8 cellular contexts compared by ENCODE assay signal in genomic region chr11:86740628-86741488, GRCh38. TPM values are rescaled to one million over a fixed set of nuclear protein-coding genes. Genes with fewer than 3 reads are reported as not detected.
DNase-seq lines count a peak whose midpoint lies in the region; ATAC-seq, FAIRE-seq and TF ChIP-seq lines count a peak whose summit lies in the region.

No MANE protein-coding gene starts in this region.

- no peaks in the 10 kb centered on the region for H3K36me3 ChIP-seq in colonic mucosa
- H3K36me3 ChIP-seq in HepG2 (replicated peaks in 1 of 2; ENCODE audit: control insufficient read depth in 1 of 2, insufficient read depth in 2 of 2, low read length in 2 of 2) = no peaks in the 10 kb centered on the region

- H3K4me3 ChIP-seq in colonic mucosa = no peak overlapping the region
- no peak overlapping the region for H3K4me3 ChIP-seq in HepG2 (replicated peaks in 1 of 3; ENCODE audit: insufficient read depth in 1 of 3, low read depth in 2 of 3, low read length in 3 of 3)

- in situ Hi-C loops in HepG2 (cut with HindIII; ENCODE audit: extremely low pct_ligation_motif_present, low pct_unique_long_range_greater_than_20kb) = no loop called here

- H3K27me3 ChIP-seq in colonic mucosa (no peaks in the 10 kb centered on the region), HepG2 (ENCODE audit: control insufficient read depth in 1 of 2, insufficient read depth in 2 of 2, low read length in 2 of 2) (peaks cover 2% of the 10 kb centered on the region in 2 experiments; a peak in 2 of 5 replicates)

- H3K27ac ChIP-seq in colonic mucosa (peak overlapping the region; percentile 56), HepG2 (ENCODE audit: extremely low read length, insufficient read depth, low read length) (peak overlapping the region; percentile 38), temporal lobe (ENCODE audit: low read depth, low read length) (peak overlapping the region; percentile 92)

- 40% methylated on average over 7 of the region's 7 CpGs for WGBS in HepG2 (ENCODE audit: low lambda C conversion rate)

- intact Hi-C loops in colonic mucosa (cut with DNase I) (no loop called here), HepG2 (cut with micrococcal nuclease; ENCODE audit: unreplicated experiment) (no loop called here)

- POLR2A ChIA-PET in HepG2 (lab: Yijun Ruan, JAX) = no interaction called here

- H4K20me1 ChIP-seq in HepG2 (ENCODE audit: insufficient read depth, low read length) = no peaks in the 10 kb centered on the region

- no peaks in the 10 kb centered on the region for H3K79me2 ChIP-seq in HepG2 (ENCODE audit: insufficient read depth, low read length)

- DNase-seq in NCI-H526 (lab: John Stamatoyannopoulos, UW) (peak; percentile 31 to 46), colonic mucosa (peak; percentile 31), HepG2 (ENCODE audit: low spot score) (peak; percentile 78)

- TF ChIP-seq CTCF in colonic mucosa (IDR thresholded peaks at IDR 0.05) (no peak), HepG2 (CRISPR knock-in tag; IDR thresholded peaks at IDR 0.05) (no peak)

- 0 out of 2 replicates have a peak overlapping the region, but pooled peaks have one; percentile 34 for H3K4me2 ChIP-seq in HepG2 (ENCODE audit: low read depth, low read length)

- no peak for TF ChIP-seq POLR2A in HepG2 (IDR thresholded peaks at IDR 0.05; ENCODE audit: insufficient read depth in 1 of 2, low read depth in 2 of 2, low read length in 2 of 2)

- CTCF ChIA-PET in HepG2 (lab: Yijun Ruan, JAX; ENCODE audit: low intra/inter-chr PET ratio, low total read pairs) = no interaction called here

- H3K9me3 ChIP-seq in colonic mucosa = no peaks in the 10 kb centered on the region
- H3K9me3 ChIP-seq in HepG2 (ENCODE audit: low read length) = no peaks in the 10 kb centered on the region

- no TSS peak for BruUV-seq in HepG2 (replicated peaks; lab: Mats Ljungman, UMichigan)

- TF ChIP-seq EP300 in HepG2 (IDR thresholded peaks at IDR 0.05; ENCODE audit: low read depth in 2 of 2, low read length in 2 of 2) (0 out of 4 replicates have a peak, but pooled peaks of 1 of the 2 experiments have one; percentile 32), HepG2 (CRISPR knock-in tag; IDR thresholded peaks at IDR 0.05; ENCODE audit: borderline replicate concordance) (no peak)

- peak; percentile 70 for FAIRE-seq in G401.6 (lab: Jason Lieb, UNC)
- peak; percentile 26 for FAIRE-seq in HepG2 (lab: Jason Lieb, UNC)

- ATAC-seq in HepG2 (peak; percentile 59), HG03196 (IDR thresholded peaks at IDR 0.05; ENCODE audit: unreplicated experiment) (no peak), HG03439 (IDR thresholded peaks at IDR 0.05; ENCODE audit: unreplicated experiment) (no peak), HG02678 (IDR thresholded peaks at IDR 0.05; ENCODE audit: unreplicated experiment) (no peak)

- TF ChIP-seq RAD21 in HepG2 (CRISPR knock-in tag; IDR thresholded peaks at IDR 0.05) = no peak

- H3K4me1 ChIP-seq in colonic mucosa (no peaks in the 10 kb centered on the region), HepG2 (ENCODE audit: insufficient read depth, low read length) (peaks cover 51% of the 10 kb centered on the region)

- no peak overlapping the region for H2AFZ ChIP-seq in HepG2 (ENCODE audit: low read length)

- H3K9ac ChIP-seq in colonic mucosa (ENCODE audit: low read depth in 2 of 2, low read length in 2 of 2) (no peak overlapping the region), HepG2 (ENCODE audit: insufficient read depth, low read depth, low read length) (no peak overlapping the region)

TF ChIP-seq in HepG2, 621 proteins besides CTCF, POLR2A, EP300 and RAD21 (continues in another document):
- TF ChIP-seq ATF2 (CRISPR knock-in tag; IDR thresholded peaks at IDR 0.05) (no peak), ZNF503 (CRISPR knock-in tag; IDR thresholded peaks at IDR 0.05) (no peak), ZNF670 (CRISPR knock-in tag; IDR thresholded peaks at IDR 0.05; ENCODE audit: borderline replicate concordance) (no peak), ZFP1 (CRISPR knock-in tag; IDR thresholded peaks at IDR 0.05) (no peak), MAFK (conservative IDR thresholded peaks at IDR 0.05 in 1 of 2, IDR thresholded peaks at IDR 0.05 in 1 of 2; ENCODE audit: low read length in 2 of 2) (peak; percentile 62 to 80), KDM4B (CRISPR knock-in tag; IDR thresholded peaks at IDR 0.05) (no peak), ZBTB38 (CRISPR knock-in tag; IDR thresholded peaks at IDR 0.05) (no peak), ZNF468 (CRISPR knock-in tag; IDR thresholded peaks at IDR 0.05) (no peak), ZBED4 (CRISPR knock-in tag; IDR thresholded peaks at IDR 0.05; ENCODE audit: borderline replicate concordance) (no peak)

RNA-seq across cellular contexts. Expression of gene PRSS23, which starts 59.5 kb away (rescaled TPM):
- total RNA-seq in colonic mucosa = 10 to 100 TPM; 45.5 to 46.4 TPM
- total RNA-seq in HepG2 (2016; rRNA removed; fragmentation: Illumina TruSeq; extraction: Trizol) = 0.20 and 0.28 TPM in 2 replicates
- 0.51 TPM in 1 of 2 replicates, not detected in the other for total RNA-seq in HepG2 (2016; cell fraction: cytosol; rRNA removed; fragmentation: Illumina TruSeq; extraction: Trizol; ENCODE audit: low read depth)
- 0.17 and 0.18 TPM in 2 replicates for total RNA-seq in HepG2 (2016; cell fraction: insoluble cytoplasmic fraction; rRNA removed; fragmentation: Illumina TruSeq; extraction: Trizol)
- total RNA-seq in HepG2 (2016; cell fraction: membrane; rRNA removed; fragmentation: Illumina TruSeq; extraction: Trizol) = 0.06 and 0.10 TPM in 2 replicates
- 0.25 TPM in 1 of 2 replicates, not detected in the other for total RNA-seq in HepG2 (2016; cell fraction: nucleus; rRNA removed; fragmentation: Illumina TruSeq; extraction: Trizol)
- polyA plus RNA-seq in HepG2 (2011; rRNA removed) = 0.21 and 0.30 TPM in 2 replicates
- polyA plus RNA-seq in HepG2 (2011; cell fraction: cytosol; rRNA removed) = 0.13 and 0.24 TPM in 2 replicates
- polyA plus RNA-seq in HepG2 (2011; cell fraction: nucleus; rRNA removed) = not detected in 2 replicates
- polyA plus RNA-seq in HepG2 (2012) = 0.51 and 0.57 TPM in 2 replicates
- 0.05 TPM in 1 of 2 replicates, not detected in the other for polyA plus RNA-seq in HepG2 (2016; cell fraction: cytosol; fragmentation: Illumina TruSeq; extraction: Trizol; ENCODE audit: low read depth)
- 0.11 TPM in 1 of 2 replicates, not detected in the other for polyA plus RNA-seq in HepG2 (2016; cell fraction: insoluble cytoplasmic fraction; fragmentation: Illumina TruSeq; extraction: Trizol; ENCODE audit: low read depth)
- 0.19 and 0.20 TPM in 2 replicates for polyA plus RNA-seq in HepG2 (2016; cell fraction: membrane; fragmentation: Illumina TruSeq; extraction: Trizol; ENCODE audit: low read depth)
- 0.70 TPM in 1 of 2 replicates, not detected in the other for polyA plus RNA-seq in HepG2 (2016; cell fraction: nucleus; fragmentation: Illumina TruSeq; extraction: Trizol; ENCODE audit: insufficient read depth, low read depth)
- 0.32 and 515 TPM in 2 replicates for polyA minus RNA-seq in HepG2 (2011; rRNA and poly(A)+ RNA removed; ENCODE audit: low replicate concordance)
- polyA minus RNA-seq in HepG2 (2011; cell fraction: cytosol; rRNA and poly(A)+ RNA removed) = 0.89 and 0.97 TPM in 2 replicates
- 0.37 and 1.2 TPM in 2 replicates for polyA minus RNA-seq in HepG2 (2011; cell fraction: nucleus; rRNA and poly(A)+ RNA removed)
- total RNA-seq in temporal lobe = 19.9 TPM

Comparison
In these comparisons a context has a peak if more than half of its experiments do, and no peak if none do; other contexts are left out.
1. H3K27ac ChIP-seq: peak in every context shown above with its lines; median percentile 92 in temporal lobe; 56 in colonic mucosa; 38 in HepG2.
2. RNA of gene PRSS23, which starts 59.5 kb away (total RNA-seq): 45.5 to 46.4 TPM in colonic mucosa and 19.9 TPM in temporal lobe (single experiment); 0.06 to 0.51 TPM in HepG2; every median in the first group is over 10 times any median in the second.
3. Peak in every context shown above with its lines, with median percentiles within 50 percentile points of each other: DNase-seq.